8 cellular contexts compared by ENCODE assay signal in the genomic region with DNA sequence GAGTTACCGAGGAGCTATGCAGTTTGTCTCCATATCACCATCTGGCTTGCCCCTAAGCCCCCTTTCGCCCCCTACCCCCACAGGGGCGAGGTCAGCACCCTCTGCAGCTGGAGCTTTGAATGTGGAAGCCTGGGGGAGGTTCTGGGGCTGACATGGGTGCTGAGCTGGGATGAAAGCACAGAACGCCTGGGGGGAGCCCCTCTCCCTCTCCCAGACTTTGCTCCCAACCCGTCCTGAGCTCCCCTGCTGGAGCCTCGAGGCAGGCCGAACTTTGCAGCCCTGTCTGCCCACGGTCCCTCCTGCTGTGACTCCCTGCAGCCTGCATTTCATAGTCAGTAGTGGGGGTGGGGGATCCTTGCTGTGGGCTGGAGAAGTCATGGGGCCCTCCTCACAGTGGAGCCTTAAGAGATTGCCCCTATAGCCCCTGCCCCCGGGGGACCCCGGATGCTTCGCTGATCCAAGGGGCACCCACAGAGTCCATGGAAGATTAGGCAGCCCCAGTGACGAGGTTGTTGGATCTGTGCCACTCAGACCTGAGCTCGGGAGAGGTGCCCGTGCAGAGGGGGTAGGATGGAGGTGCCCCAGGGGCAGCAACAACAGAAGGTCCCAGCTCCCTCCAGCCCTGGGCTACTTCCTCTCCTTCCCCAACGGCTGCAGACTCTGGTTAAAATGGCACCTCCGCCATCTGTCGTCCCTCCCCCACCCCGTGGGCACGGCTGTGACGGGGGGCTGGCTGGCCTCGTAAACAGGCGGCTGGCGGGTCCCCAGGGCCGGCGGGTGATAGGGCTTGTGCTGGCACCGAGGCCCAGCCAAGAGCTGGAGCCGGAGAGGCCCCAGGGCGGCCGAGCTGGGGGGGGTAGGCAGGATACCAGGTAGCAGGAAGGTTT.
DNase-seq lines count a peak whose midpoint lies in the region; ATAC-seq and TF ChIP-seq lines count a peak whose summit lies in the region.

No MANE protein-coding gene starts in this region.

- H3K18ac ChIP-seq in IMR-90 (ENCODE audit: low read depth, low read length) = peak overlapping the region; percentile 61; the same call in 1 of the 2 replicates

- peak overlapping the region; percentile 72 for H3K4ac ChIP-seq in IMR-90 (ENCODE audit: low read depth, low read length)

- H2BK15ac ChIP-seq in IMR-90 (ENCODE audit: low read depth, low read length) = peak overlapping the region; percentile 12; the same call in 1 of the 3 replicates

- H3K9me3 ChIP-seq in A673 (ENCODE audit: low read depth, low read length, poor library complexity, severe bottlenecking) (no peaks in the 10 kb centered on the region), IMR-90 (ENCODE audit: control insufficient read depth, insufficient read depth, low read length) (no peaks in the 10 kb centered on the region), WERI-Rb-1 (ENCODE audit: severe bottlenecking) (no peaks in the 10 kb centered on the region), esophagus squamous epithelium (no peaks in the 10 kb centered on the region)

- no peak overlapping the region for H3K56ac ChIP-seq in IMR-90 (ENCODE audit: extremely low read depth, insufficient read depth, low read length)

- H3K4me1 ChIP-seq in A673 (ENCODE audit: insufficient read depth, low read length, poor library complexity, severe bottlenecking) (peaks cover 43% of the 10 kb centered on the region), IMR-90 (ENCODE audit: control insufficient read depth, insufficient read depth, low read length) (peaks cover 32% of the 10 kb centered on the region), esophagus squamous epithelium (peaks cover 33 to 69% (median 37%) of the 10 kb centered on the region in 3 donors)

- H3K9me3 Mint-ChIP-seq in osteocyte (ENCODE audit: unreplicated experiment) = no peaks in the 10 kb centered on the region

- CTCF ChIA-PET in A673 (lab: Charles Lee) = interaction anchor here (0.8 kb wide), 1 partner anchor 138 kb away, joined by 3 read pairs; no protein-coding TSS in a partner anchor
- CTCF ChIA-PET in IMR-90 (lab: Yijun Ruan, JAX) = interaction anchor here (1.0 kb wide), 1 partner anchor 26 kb away, joined by 3 read pairs; no protein-coding TSS in a partner anchor

- TF ChIP-seq POLR2A in IMR-90 (IDR thresholded peaks at IDR 0.05; ENCODE audit: low read depth, low read length) = no peak
- no peak for TF ChIP-seq POLR2A in esophagus squamous epithelium (IDR thresholded peaks at IDR 0.05)
- no peak for TF ChIP-seq POLR2A in erythroblast (IDR thresholded peaks at IDR 0.05; ENCODE audit: low read length)

- no peak for TF ChIP-seq RAD21 in IMR-90 (IDR thresholded peaks at IDR 0.05; ENCODE audit: low read length)

- H2BK20ac ChIP-seq in IMR-90 (ENCODE audit: low read depth, low read length) = peak overlapping the region; percentile 80; the same call in 1 of the 2 replicates

- no CpG with 5 or more reads among the region's 29 CpGs for WGBS in IMR-90 (ENCODE audit: extremely low coverage in 2 of 2, insufficient read length in 1 of 2), 2 experiments
- 27% methylated on average over 2 of the region's 29 CpGs; no CpG with 5 or more reads in 1 of the 2 donors for WGBS in esophagus squamous epithelium, 2 donors

- H4K8ac ChIP-seq in IMR-90 (ENCODE audit: low read depth in 2 of 2, low read length in 2 of 2) = peak overlapping the region in 1 of 2 experiments; percentile 51

- intact Hi-C loops in A673 (cut with micrococcal nuclease; ENCODE audit: unreplicated experiment) = no loop called here
- intact Hi-C loops in IMR-90 (cut with micrococcal nuclease) = no loop called here
- intact Hi-C loops in esophagus squamous epithelium (cut with DNase I) = no loop called here

- POLR2A ChIA-PET in A673 (lab: Charles Lee; ENCODE audit: low non-redundant PET) = interaction anchor here (0.6 to 0.7 kb wide), 2 partner anchors 168 to 534 kb away, joined by 4 to 6 read pairs; no protein-coding TSS in a partner anchor
- POLR2A ChIA-PET in IMR-90 (lab: Charles Lee; ENCODE audit: unreplicated experiment) = interaction anchor here (0.9 to 1.7 kb wide), 2 partner anchors 124 to 284 kb away, joined by 3 to 8 read pairs; no protein-coding TSS in a partner anchor

- H2BK5ac ChIP-seq in IMR-90 (ENCODE audit: low read depth, low read length, poor library complexity, severe bottlenecking) = no peak overlapping the region

- 0 out of 2 replicates have a peak, but pooled peaks cover 3% of the 10 kb centered on the region for H3K9me1 ChIP-seq in IMR-90 (ENCODE audit: insufficient read depth, low read length)

- H4K20me1 ChIP-seq in IMR-90 (ENCODE audit: insufficient read depth, low read length) = no peaks in the 10 kb centered on the region

- peaks cover 3 to 9% of the 10 kb centered on the region in 2 experiments; a peak in 2 of 4 replicates for H3K79me1 ChIP-seq in IMR-90 (ENCODE audit: low read depth in 1 of 2, low read length in 2 of 2)

- dilution Hi-C loops in IMR-90 (cut with HindIII; ENCODE audit: low sequenced_read_pairs, unreplicated experiment) = no loop called here

- peak overlapping the region; percentile 91 for H2AK5ac ChIP-seq in IMR-90 (ENCODE audit: low read depth, low read length)

- no peaks in the 10 kb centered on the region for H3K27me3 Mint-ChIP-seq in osteocyte (ENCODE audit: unreplicated experiment)

- ATAC-seq in IMR-90 (ENCODE audit: low read depth) = no peak
- no peak for ATAC-seq in GM19328 (IDR thresholded peaks at IDR 0.05; ENCODE audit: unreplicated experiment)

- in situ Hi-C loops in IMR-90 (cut with MboI; ENCODE audit: low sequenced_read_pairs) = no loop called here

- H3K36me3 ChIP-seq in A673 (ENCODE audit: insufficient read depth, low read length, poor library complexity, severe bottlenecking) = no peaks in the 10 kb centered on the region
- no peaks in the 10 kb centered on the region for H3K36me3 ChIP-seq in IMR-90 (ENCODE audit: control insufficient read depth, insufficient read depth, low read length)
- no peaks in the 10 kb centered on the region for H3K36me3 ChIP-seq in WERI-Rb-1
- no peaks in the 10 kb centered on the region for H3K36me3 ChIP-seq in esophagus squamous epithelium

- H3K23ac ChIP-seq in IMR-90 (ENCODE audit: low read depth, low read length) = no peak overlapping the region

- H3K27me3 ChIP-seq in A673 (replicated peaks; ENCODE audit: insufficient read depth, low read depth, low read length, poor library complexity) (no peaks in the 10 kb centered on the region), IMR-90 (ENCODE audit: control insufficient read depth, insufficient read depth, low read length) (no peaks in the 10 kb centered on the region), WERI-Rb-1 (ENCODE audit: insufficient read depth, low read depth, severe bottlenecking) (no peaks in the 10 kb centered on the region), esophagus squamous epithelium (no peaks in the 10 kb centered on the region)

- H3K4me1 Mint-ChIP-seq in osteocyte (ENCODE audit: unreplicated experiment) = peaks cover 65% of the 10 kb centered on the region

- H2AFZ ChIP-seq in IMR-90 (replicated peaks; ENCODE audit: low read length, poor library complexity) = peak overlapping the region; percentile 81

- peak overlapping the region; percentile 94 for H4K91ac ChIP-seq in IMR-90 (ENCODE audit: insufficient read depth, low read depth, low read length)

- peak overlapping the region; percentile 55 for H3K27ac ChIP-seq in A673 (ENCODE audit: low read depth, low read length, poor library complexity, severe bottlenecking)
- no peak overlapping the region; the same call in 1 of the 2 replicates for H3K27ac ChIP-seq in IMR-90 (ENCODE audit: insufficient read depth, low read length)
- H3K27ac ChIP-seq in WERI-Rb-1 = peak overlapping the region; percentile 92
- H3K27ac ChIP-seq in esophagus squamous epithelium = peak overlapping the region; percentile 76 to 96 (median 91)

- H3K14ac ChIP-seq in IMR-90 (replicated peaks; ENCODE audit: low read depth, low read length) = peak overlapping the region; percentile 82; the same call in 1 of the 2 replicates

- H3K4me2 ChIP-seq in IMR-90 (ENCODE audit: low read depth, low read length) = no peak overlapping the region

- BruUV-seq in A673 (replicated peaks; lab: Mats Ljungman, UMichigan) (no TSS peak), IMR-90 (replicated peaks; lab: Mats Ljungman, UMichigan) (no TSS peak)

- H3K9ac ChIP-seq in IMR-90 (ENCODE audit: low read depth, low read length) = peak overlapping the region; percentile 11; the same call in 1 of the 2 replicates

- peak overlapping the region; percentile 85 for H4K5ac ChIP-seq in IMR-90 (ENCODE audit: low read depth, low read length)

- H3K4me3 Mint-ChIP-seq in osteocyte (ENCODE audit: unreplicated experiment) = no peak overlapping the region

- no peaks in the 10 kb centered on the region for H3K36me3 Mint-ChIP-seq in osteocyte (ENCODE audit: unreplicated experiment)

- TF ChIP-seq CTCF in A673 (conservative IDR thresholded peaks at IDR 0.05; ENCODE audit: low read depth, low read length) (no peak), IMR-90 (conservative IDR thresholded peaks at IDR 0.05; ENCODE audit: low read depth, low read length) (no peak), WERI-Rb-1 (IDR thresholded peaks at IDR 0.05; ENCODE audit: low read depth, low read length) (no peak), esophagus squamous epithelium (IDR thresholded peaks at IDR 0.05) (no peak), osteocyte (IDR thresholded peaks at IDR 0.05) (no peak)

- DNase-seq in A673 (ENCODE audit: low spot score) = peak; percentile 51
- no peak for DNase-seq in IMR-90
- DNase-seq in WERI-Rb-1 = peak; percentile 83
- no peak for DNase-seq in esophagus squamous epithelium (lab: John Stamatoyannopoulos, UW)
- DNase-seq in osteocyte (ENCODE audit: extremely low spot score, unreplicated experiment) = no peak
- no peak for DNase-seq in erythroblast (lab: John Stamatoyannopoulos, UW)
- DNase-seq in ecto neural progenitor cell (ENCODE audit: low spot score) = no peak

- H2BK120ac ChIP-seq in IMR-90 (ENCODE audit: low read depth, low read length) = peak overlapping the region; percentile 90

- peak overlapping the region; percentile 82 for H3K27ac Mint-ChIP-seq in osteocyte (ENCODE audit: unreplicated experiment)

- peak overlapping the region; percentile 95 for H2AK9ac ChIP-seq in IMR-90 (replicated peaks; ENCODE audit: low read depth, low read length, poor library complexity)

- H3K4me3 ChIP-seq in A673 (ENCODE audit: low read depth, low read length, poor library complexity, severe bottlenecking) = no peak overlapping the region
- no peak overlapping the region for H3K4me3 ChIP-seq in IMR-90 (ENCODE audit: insufficient read depth, low read depth, low read length)
- peak overlapping the region; percentile 10; the same call in 1 of the 2 replicates for H3K4me3 ChIP-seq in WERI-Rb-1 (ENCODE audit: low read depth, low read length)
- peak overlapping the region in 2 of 4 donors; percentile 46 to 68 for H3K4me3 ChIP-seq in esophagus squamous epithelium

TF ChIP-seq in IMR-90, 13 proteins besides CTCF, POLR2A, EP300 and RAD21 (continues in another document):
- TF ChIP-seq BHLHE40 (IDR thresholded peaks at IDR 0.05; ENCODE audit: low read depth, low read length) = no peak
- no peak for TF ChIP-seq MAFK (IDR thresholded peaks at IDR 0.05; ENCODE audit: low read depth, low read length)
- no peak for TF ChIP-seq RFX5 (IDR thresholded peaks at IDR 0.05; ENCODE audit: low read depth, low read length)
- no peak for TF ChIP-seq RCOR1 (IDR thresholded peaks at IDR 0.05; ENCODE audit: insufficient replicate concordance, low read length)
- no peak for TF ChIP-seq SMC3 (IDR thresholded peaks at IDR 0.05; ENCODE audit: low read depth, low read length)
- no peak for TF ChIP-seq CHD1 (IDR thresholded peaks at IDR 0.05; ENCODE audit: low read depth, low read length)

Comparison
In these comparisons a context has a peak if more than half of its experiments do, and no peak if none do; other contexts are left out.
1. DNase-seq: peak in A673 (single experiment) and WERI-Rb-1 (single experiment); none in IMR-90 (single experiment), esophagus squamous epithelium (single experiment), osteocyte (single experiment), erythroblast (0 of 2) and ecto neural progenitor cell (single experiment).